8 cellular contexts compared by ENCODE assay signal in the genomic region with DNA sequence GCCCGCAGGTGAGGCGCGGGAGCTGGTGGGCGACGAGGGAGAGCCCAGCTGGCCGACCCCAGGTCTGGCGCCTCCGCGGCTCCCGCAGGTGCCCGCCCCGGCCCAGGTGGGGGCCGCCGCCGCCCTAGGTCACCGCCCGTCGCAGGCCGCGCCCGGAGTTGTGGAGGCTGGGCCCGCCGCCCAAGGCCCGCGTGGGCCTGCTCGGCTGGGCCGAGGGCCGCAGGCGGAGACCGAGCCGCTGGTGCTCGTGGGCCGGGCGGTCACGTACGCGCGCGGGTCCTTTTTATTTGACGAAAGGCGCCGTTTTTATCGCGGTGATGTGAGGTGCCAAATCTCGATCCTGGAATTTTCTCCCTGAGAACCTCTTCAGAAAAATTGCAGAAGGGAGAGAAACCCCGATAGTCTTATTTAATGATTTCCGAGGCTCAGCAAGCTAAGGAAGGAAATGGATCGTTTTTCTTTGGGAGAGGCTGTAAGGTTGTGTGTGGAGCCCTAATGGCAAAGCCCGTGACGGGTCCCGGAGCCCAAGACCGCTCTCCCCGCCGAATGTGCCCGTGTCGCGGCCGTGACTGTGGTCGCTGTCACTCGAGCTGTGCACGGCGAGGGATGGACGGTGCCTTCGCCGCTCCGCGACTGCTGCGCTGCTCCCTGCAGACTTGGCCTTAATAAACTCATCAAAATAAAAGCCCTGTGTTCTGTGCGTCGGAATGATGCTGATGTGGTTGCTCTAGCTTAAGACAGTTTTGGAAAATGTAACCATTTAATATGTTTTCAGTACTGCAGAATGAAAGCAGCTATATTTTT. TPM values are rescaled to one million over a fixed set of nuclear protein-coding genes. Genes with fewer than 3 reads are reported as not detected.
DNase-seq lines count a peak whose midpoint lies in the region; ATAC-seq and FAIRE-seq lines count a peak whose summit lies in the region.

No MANE protein-coding gene starts in this region.

- peak; percentile 48 for ATAC-seq in GM21723 (IDR thresholded peaks at IDR 0.05; ENCODE audit: unreplicated experiment)
- ATAC-seq in central memory CD8-positive, alpha-beta T cell (replicated peaks; ENCODE audit: extremely low read depth, poor library complexity, severe bottlenecking), result peak; percentile 69

- peak overlapping the region; percentile 48 to 93 for H3K4me3 ChIP-seq in small intestine (ENCODE audit: low read depth in 1 of 2, low read length in 2 of 2)

- H3K9me3 Mint-ChIP-seq in central memory CD8-positive, alpha-beta T cell, result no peaks in the 10 kb centered on the region

- no peaks in the 10 kb centered on the region; the same call in 1 of the 2 replicates for H3K36me3 ChIP-seq in ES-I3 (ENCODE audit: insufficient read depth, low read length)
- no peaks in the 10 kb centered on the region; the same call in 1 of the 2 replicates for H3K36me3 ChIP-seq in KOPT-K1 (ENCODE audit: insufficient read depth, low read length)
- H3K36me3 ChIP-seq in small intestine (ENCODE audit: control insufficient read depth in 2 of 2, insufficient read depth in 2 of 2, low read length in 2 of 2), result no peaks in the 10 kb centered on the region

- no peaks in the 10 kb centered on the region for H3K27me3 Mint-ChIP-seq in central memory CD8-positive, alpha-beta T cell

- peak overlapping the region; percentile 41 for H3K27ac Mint-ChIP-seq in central memory CD8-positive, alpha-beta T cell (ENCODE audit: low read depth)

- H3K4me1 ChIP-seq in ES-I3 (ENCODE audit: insufficient read depth, low read length), result no peaks in the 10 kb centered on the region
- H3K4me1 ChIP-seq in small intestine (ENCODE audit: control insufficient read depth in 2 of 2, insufficient read depth in 1 of 2, low read depth in 1 of 2, low read length in 1 of 2), result peaks cover 2 to 4% of the 10 kb centered on the region in 2 donors

- WGBS in small intestine, 3 donors, result 0% methylated on average over 66 to 70 of the region's 70 CpGs

- peak; percentile 2 for DNase-seq in activated CD4-positive, CD25-positive, alpha-beta regulatory T cell treated with anti-CD3 and anti-CD28 coated beads, Interleukin-2, amount 50 U/mL, for 16 hours (ENCODE audit: low read depth, low spot score)
- peak; percentile 22 to 27 for DNase-seq in central memory CD8-positive, alpha-beta T cell (ENCODE audit: low spot score in 2 of 2)
- DNase-seq in iris pigment epithelial cell (ENCODE audit: low read depth) (peak; percentile 61), small intestine (peak; percentile 42), COR-L47 (lab: John Stamatoyannopoulos, UW) (no peak)

- peaks cover 10% of the 10 kb centered on the region for H3K36me3 Mint-ChIP-seq in central memory CD8-positive, alpha-beta T cell (ENCODE audit: insufficient read depth)

- H3K4me3 Mint-ChIP-seq in central memory CD8-positive, alpha-beta T cell, result peak overlapping the region; percentile 87

- H3K9me3 ChIP-seq in ES-I3 (ENCODE audit: control insufficient read depth, insufficient read depth, low read length), result no peaks in the 10 kb centered on the region
- H3K9me3 ChIP-seq in KOPT-K1 (ENCODE audit: insufficient read depth, low read length, poor library complexity, severe bottlenecking), result no peaks in the 10 kb centered on the region
- H3K9me3 ChIP-seq in small intestine (ENCODE audit: control insufficient read depth, low read depth), result no peaks in the 10 kb centered on the region

- no peak for FAIRE-seq in small intestine (lab: Jason Lieb, UNC)

- H3K27me3 ChIP-seq in small intestine (ENCODE audit: control insufficient read depth in 2 of 2, insufficient read depth in 2 of 2, low read length in 2 of 2), result no peaks in the 10 kb centered on the region

- H3K27ac ChIP-seq in KOPT-K1 (ENCODE audit: low read depth, low read length, poor library complexity, severe bottlenecking) (peak overlapping the region; percentile 73), small intestine (ENCODE audit: low read depth in 1 of 2, low read length in 1 of 2) (peak overlapping the region; percentile 89 to 93)

- H3K4me1 Mint-ChIP-seq in central memory CD8-positive, alpha-beta T cell, result peaks cover 24% of the 10 kb centered on the region

- H3K9ac ChIP-seq in ES-I3 (ENCODE audit: low read depth, low read length), result peak overlapping the region; percentile 79

RNA-seq across cellular contexts. Expression of a gene that starts 0.6 kb away (rescaled TPM):
- 10 to 100 TPM; 10.1 to 15.6 (median 10.8) TPM for polyA plus RNA-seq in small intestine

RNA-seq across cellular contexts. Expression of a gene that starts 28.4 kb away (rescaled TPM):
- 1 to 10 TPM in 1 of 3 donors, not detected in 2; 1.3 TPM for polyA plus RNA-seq in small intestine
